Comparison of ENCODE assay signal across 19 cellular contexts in genomic region chr12:116720129-116720528, GRCh38.
"Had no signal": no experiment of that assay in that cellular context is flagged by ENCODE, and none has a peak within 500 bp of the region (broad histone marks: within the 10 kb centered on the region; RNA-seq: fewer than 3 reads in every experiment).

No MANE protein-coding gene starts in this region.

- DNase-seq: activated B cell treated with CpG ODN at 0.5 μM for 24 hours; activated CD4-positive, alpha-beta T cell treated with anti-CD3 and anti-CD28 coated beads, Interleukin-2, amount 10 ng/mL, durations not matched to agents 24 days and 14 days; activated CD8-positive, alpha-beta memory T cell treated with anti-CD3 and anti-CD28 coated beads, Interleukin-2, amount 50 U/mL, for 4 hours; activated CD8-positive, alpha-beta T cell treated with anti-CD3 and anti-CD28 coated beads for 36 hours; activated effector memory CD4-positive, alpha-beta T cell treated with Interleukin-2 at 50 U/mL for 16 hours; activated T-cell treated with anti-CD3 and anti-CD28 coated beads, Interleukin-2, amount 50 U/mL, for 4 hours; mammary epithelial cell; stimulated activated CD4-positive, alpha-beta T cell treated with anti-CD3 and anti-CD28 coated beads, Interleukin-4, amount 100 ng/mL, for 1 hour; stimulated activated naive CD8-positive, alpha-beta T cell treated with anti-CD3 and anti-CD28 coated beads, Interleukin-15, amount 100 ng/mL, for 72 hours; SW 1271; T-helper 2 cell; testis had no signal

- H3K4me3 Mint-ChIP-seq: activated B cell treated with CpG ODN at 0.5 μM for 24 hours; activated CD4-positive, alpha-beta T cell treated with anti-CD3 and anti-CD28 coated beads, Interleukin-2, amount 10 ng/mL, durations not matched to agents 24 days and 14 days; activated CD8-positive, alpha-beta T cell treated with anti-CD3 and anti-CD28 coated beads for 36 hours; activated naive CD4-positive, alpha-beta T cell treated with anti-CD3 and anti-CD28 coated beads, Interleukin-2, amount 50 U/mL, for 24 hours; activated T-cell treated with anti-CD3 and anti-CD28 coated beads, Interleukin-2, amount 50 U/mL, for 4 hours; stimulated activated naive CD8-positive, alpha-beta T cell treated with anti-CD3 and anti-CD28 coated beads, Interleukin-15, amount 100 ng/mL, for 72 hours had no signal

- H3K27ac ChIP-seq: testis had no signal

- H3K27me3 ChIP-seq: adrenal gland, cardiac muscle cell, hepatocyte, testis had no signal

- H3K4me3 ChIP-seq: adrenal gland, cardiac muscle cell, hepatocyte, smooth muscle cell, testis had no signal

- H3K4me2 ChIP-seq: hepatocyte, smooth muscle cell had no signal

- H2AFZ ChIP-seq: hepatocyte had no signal

- H3K27ac Mint-ChIP-seq: activated B cell treated with CpG ODN at 0.5 μM for 24 hours; activated CD4-positive, alpha-beta T cell treated with anti-CD3 and anti-CD28 coated beads, Interleukin-2, amount 10 ng/mL, durations not matched to agents 24 days and 14 days; activated CD8-positive, alpha-beta T cell treated with anti-CD3 and anti-CD28 coated beads for 36 hours; activated naive CD4-positive, alpha-beta T cell treated with anti-CD3 and anti-CD28 coated beads, Interleukin-2, amount 50 U/mL, for 24 hours; stimulated activated naive CD8-positive, alpha-beta T cell treated with anti-CD3 and anti-CD28 coated beads, Interleukin-15, amount 100 ng/mL, for 72 hours had no signal

- H3K4me1 ChIP-seq: testis had no signal

- H3K27me3 Mint-ChIP-seq: activated B cell treated with CpG ODN at 0.5 μM for 24 hours; activated CD4-positive, alpha-beta T cell treated with anti-CD3 and anti-CD28 coated beads, Interleukin-2, amount 10 ng/mL, durations not matched to agents 24 days and 14 days; activated CD8-positive, alpha-beta T cell treated with anti-CD3 and anti-CD28 coated beads for 36 hours; activated naive CD4-positive, alpha-beta T cell treated with anti-CD3 and anti-CD28 coated beads, Interleukin-2, amount 50 U/mL, for 24 hours; progenitor cell of endocrine pancreas; stimulated activated naive CD8-positive, alpha-beta T cell treated with anti-CD3 and anti-CD28 coated beads, Interleukin-15, amount 100 ng/mL, for 72 hours had no signal

- H3K9me3 Mint-ChIP-seq: activated B cell treated with CpG ODN at 0.5 μM for 24 hours; activated CD4-positive, alpha-beta T cell treated with anti-CD3 and anti-CD28 coated beads, Interleukin-2, amount 10 ng/mL, durations not matched to agents 24 days and 14 days; activated CD8-positive, alpha-beta T cell treated with anti-CD3 and anti-CD28 coated beads for 36 hours; activated naive CD4-positive, alpha-beta T cell treated with anti-CD3 and anti-CD28 coated beads, Interleukin-2, amount 50 U/mL, for 24 hours; activated T-cell treated with anti-CD3 and anti-CD28 coated beads, Interleukin-2, amount 50 U/mL, for 4 hours; stimulated activated naive CD8-positive, alpha-beta T cell treated with anti-CD3 and anti-CD28 coated beads, Interleukin-15, amount 100 ng/mL, for 72 hours had no signal

- ATAC-seq: activated CD8-positive, alpha-beta T cell treated with anti-CD3 and anti-CD28 coated beads for 36 hours; activated T-cell treated with anti-CD3 and anti-CD28 coated beads, Interleukin-2, amount 50 U/mL, for 4 hours; left lobe of liver; stimulated activated naive CD8-positive, alpha-beta T cell treated with anti-CD3 and anti-CD28 coated beads, Interleukin-15, amount 100 ng/mL, for 72 hours had no signal

- H3K9me3 ChIP-seq: adrenal gland, testis had no signal
